ENCODE assay signal across 31 cellular contexts in genomic region chr19:43310221-43310620, GRCh38. TPM values are rescaled to one million over a fixed set of nuclear protein-coding genes. Genes with fewer than 3 reads are reported as not detected.
"Had no signal": no experiment of that assay in that cellular context is flagged by ENCODE, and none has a peak within 500 bp of the region (broad histone marks: within the 10 kb centered on the region; RNA-seq: fewer than 3 reads in every experiment).

No MANE protein-coding gene starts in this region.

- H3K9me3 Mint-ChIP-seq: activated CD8-positive, alpha-beta T cell treated with anti-CD3 and anti-CD28 coated beads for 36 hours; activated naive CD4-positive, alpha-beta T cell treated with anti-CD3 and anti-CD28 coated beads, Interleukin-2, amount 50 U/mL, for 72 hours; activated naive CD8-positive, alpha-beta T cell treated with anti-CD3 and anti-CD28 coated beads, Interleukin-2, amount 50 U/mL, for 24 hours; activated T-cell treated with anti-CD3 and anti-CD28 coated beads, Interleukin-2, amount 50 U/mL, for 72 hours; central memory CD8-positive, alpha-beta T cell had no signal

- ATAC-seq: activated CD4-positive, CD25-positive, alpha-beta regulatory T cell treated with anti-CD3 and anti-CD28 coated beads, Interleukin-2, amount 50 U/mL, for 24 hours; activated CD8-positive, alpha-beta T cell treated with anti-CD3 and anti-CD28 coated beads for 36 hours; activated naive CD4-positive, alpha-beta T cell treated with anti-CD3 and anti-CD28 coated beads, Interleukin-2, amount 50 U/mL, for 72 hours; activated naive CD8-positive, alpha-beta T cell treated with anti-CD3 and anti-CD28 coated beads, Interleukin-2, amount 50 U/mL, for 24 hours; activated T-cell treated with anti-CD3 and anti-CD28 coated beads, Interleukin-2, amount 50 U/mL, for 72 hours; body of pancreas had no signal

- H3K4me1 ChIP-seq: ascending aorta, body of pancreas, Peyer's patch had no signal

- H3K4me1 Mint-ChIP-seq: activated naive CD8-positive, alpha-beta T cell treated with anti-CD3 and anti-CD28 coated beads, Interleukin-2, amount 50 U/mL, for 24 hours; central memory CD8-positive, alpha-beta T cell had no signal

- H3K4me3 Mint-ChIP-seq: activated CD8-positive, alpha-beta T cell treated with anti-CD3 and anti-CD28 coated beads for 36 hours; activated naive CD8-positive, alpha-beta T cell treated with anti-CD3 and anti-CD28 coated beads, Interleukin-2, amount 50 U/mL, for 24 hours; activated T-cell treated with anti-CD3 and anti-CD28 coated beads, Interleukin-2, amount 50 U/mL, for 72 hours; central memory CD8-positive, alpha-beta T cell had no signal

- H3K27ac Mint-ChIP-seq: activated CD8-positive, alpha-beta T cell treated with anti-CD3 and anti-CD28 coated beads for 36 hours; activated naive CD4-positive, alpha-beta T cell treated with anti-CD3 and anti-CD28 coated beads, Interleukin-2, amount 50 U/mL, for 72 hours; activated naive CD8-positive, alpha-beta T cell treated with anti-CD3 and anti-CD28 coated beads, Interleukin-2, amount 50 U/mL, for 24 hours; activated T-cell treated with anti-CD3 and anti-CD28 coated beads, Interleukin-2, amount 50 U/mL, for 72 hours had no signal

- H3K36me3 Mint-ChIP-seq: activated naive CD4-positive, alpha-beta T cell treated with anti-CD3 and anti-CD28 coated beads, Interleukin-2, amount 50 U/mL, for 72 hours had no signal

- H3K27ac ChIP-seq: ascending aorta, body of pancreas, Peyer's patch had no signal

- H3K4me3 ChIP-seq: ascending aorta, body of pancreas, MG63, Peyer's patch had no signal

- H3K27me3 ChIP-seq: ascending aorta, body of pancreas, MG63, Peyer's patch had no signal

- H3K36me3 ChIP-seq: ascending aorta, MG63, Peyer's patch had no signal

- DNase-seq: activated CD4-positive, alpha-beta T cell treated with anti-CD3 and anti-CD28 coated beads for 4 hours; activated CD8-positive, alpha-beta memory T cell treated with anti-CD3 and anti-CD28 coated beads, Interleukin-2, amount 50 U/mL, for 4 hours; activated CD8-positive, alpha-beta T cell treated with anti-CD3 and anti-CD28 coated beads for 36 hours; activated effector memory CD4-positive, alpha-beta T cell treated with anti-CD3 and anti-CD28 coated beads, Interleukin-2, amount 50 U/mL, for 16 hours; activated naive CD4-positive, alpha-beta T cell treated with Interleukin-2 at 50 U/mL for 16 hours; activated naive CD8-positive, alpha-beta T cell treated with anti-CD3 and anti-CD28 coated beads, Interleukin-2, amount 50 U/mL, for 24 hours; activated T-cell treated with anti-CD3 and anti-CD28 coated beads, Interleukin-2, amount 50 U/mL, for 72 hours; amniotic stem cell; body of pancreas; MG63; MV-4-11; NCI-H1092 treated with DMSO at 0.1 percent for 48 hours; NCI-H1417 treated with DMSO at 0.1 percent for 48 hours; NCI-H1694; NCI-H2029; NCI-H2107; NCI-H2171 treated with DMSO at 0.1 percent for 48 hours; NCI-H345; NCI-H510A; NCI-H69; NK-92 treated with Interleukin-12 subunit alpha and Interleukin-12 subunit beta, amount 100 ng/mL, for 24 hours; OCI-M1; Peyer's patch; SHP77 treated with DMSO at 0.1 percent for 48 hours; T-helper 1 cell had no signal

RNA-seq across cellular contexts. Expression of gene PSG9, which starts 40.9 kb away (rescaled TPM):
- total RNA-seq: activated CD8-positive, alpha-beta T cell treated with anti-CD3 and anti-CD28 coated beads for 36 hours; activated T-cell treated with anti-CD3 and anti-CD28 coated beads, Interleukin-2, amount 50 U/mL, for 72 hours; ascending aorta; body of pancreas; LHCN-M2; Peyer's patch; T-helper 2 cell treated with Interferon-gamma antibody and Interleukin-4, amounts not matched to agents 100 ng/mL and 5 ng/mL, for 36 hours had no signal

RNA-seq across cellular contexts. Expression of gene CD177, which starts 43.3 kb away (rescaled TPM):
- total RNA-seq: activated CD8-positive, alpha-beta T cell treated with anti-CD3 and anti-CD28 coated beads for 36 hours; activated naive CD4-positive, alpha-beta T cell treated with anti-CD3 and anti-CD28 coated beads, Interleukin-2, amount 50 U/mL, for 72 hours; activated T-cell treated with anti-CD3 and anti-CD28 coated beads, Interleukin-2, amount 50 U/mL, for 72 hours; ascending aorta; LHCN-M2; Peyer's patch; T-helper 2 cell treated with Interferon-gamma antibody and Interleukin-4, amounts not matched to agents 100 ng/mL and 5 ng/mL, for 36 hours had no signal
